Comparison of ENCODE assay signal across 15 cellular contexts in genomic region chrX:67718926-67719325, GRCh38.
"Had no signal": no experiment of that assay in that cellular context is flagged by ENCODE, and none has a peak within 500 bp of the region (broad histone marks: within the 10 kb centered on the region; RNA-seq: fewer than 3 reads in every experiment).

No MANE protein-coding gene starts in this region.

- ATAC-seq: left lung, WTC11 had no signal

- H3K4me1 ChIP-seq: esophagus squamous epithelium had no signal

- H3K36me3 ChIP-seq: ascending aorta, brain microvascular endothelial cell, esophagus squamous epithelium, left lung had no signal

- H3K27ac ChIP-seq: ascending aorta, brain microvascular endothelial cell, dorsolateral prefrontal cortex, esophagus squamous epithelium, left lung, tibial artery had no signal

- H3K27me3 ChIP-seq: ascending aorta, brain microvascular endothelial cell, esophagus squamous epithelium, left lung, tibial artery had no signal

- H3K4me3 ChIP-seq: ascending aorta, dorsolateral prefrontal cortex, esophagus squamous epithelium, left lung, tibial artery had no signal

- DNase-seq: activated gamma-delta T cell treated with Interleukin-2 at 50 U/mL for 16 hours; activated T-cell treated with anti-CD3 and anti-CD28 coated beads, Interleukin-2, amount 50 U/mL, for 1 hour; brain microvascular endothelial cell; central memory CD4-positive, alpha-beta T cell; dorsolateral prefrontal cortex; esophagus squamous epithelium; kidney; left lung; occipital lobe; stimulated activated CD4-positive, alpha-beta T cell treated with anti-CD3 and anti-CD28 coated beads, Interleukin-12 subunit alpha, Interleukin-12 subunit beta, amount 100 ng/mL, for 4 hours; stimulated activated CD4-positive, alpha-beta T cell treated with anti-CD3 and anti-CD28 coated beads, Interleukin-1b, Interleukin-23, amount 100 ng/mL, for 48 hours; T-helper 9 cell; tibial artery had no signal

- H3K9me3 ChIP-seq: ascending aorta, esophagus squamous epithelium, left lung, tibial artery had no signal
